1 cellular context compared by ENCODE assay signal in the genomic region with DNA sequence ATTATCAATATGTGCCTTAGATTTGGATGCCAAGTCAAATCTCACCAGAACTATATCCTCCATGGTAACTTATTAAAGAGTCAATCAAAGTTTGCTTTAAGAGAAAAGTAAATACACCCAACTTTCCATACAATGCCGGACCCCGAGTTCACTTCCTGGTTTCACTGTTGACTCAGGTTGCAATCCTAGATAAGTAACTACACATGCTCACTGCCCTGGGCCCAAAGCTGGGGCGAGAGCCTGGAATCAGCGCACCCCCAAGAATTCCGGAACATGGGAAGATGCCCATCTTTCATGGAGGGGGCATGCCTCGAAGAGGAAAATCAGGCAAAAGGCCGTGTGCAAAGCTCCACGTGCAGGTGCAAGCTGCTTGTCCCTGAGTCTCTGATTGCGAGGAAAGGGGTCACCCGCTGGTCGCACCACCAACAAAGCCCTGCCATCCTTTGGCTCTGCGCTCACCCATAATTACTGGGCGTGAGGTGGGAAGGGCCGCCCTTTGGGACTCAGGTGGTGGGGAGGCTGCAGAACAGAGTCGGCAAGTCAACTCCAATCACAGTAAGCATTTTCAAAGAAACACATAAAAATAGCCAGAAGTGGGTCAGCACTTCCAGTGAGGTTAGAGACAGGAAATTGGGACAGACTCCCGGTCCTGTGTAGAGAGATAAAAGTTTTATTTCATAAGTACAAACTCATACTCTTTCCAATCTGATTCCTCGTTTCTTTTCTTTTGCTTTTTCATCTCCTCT.
TF ChIP-seq lines count a peak whose summit lies in the region.

No MANE protein-coding gene starts in this region.

TF ChIP-seq in GM12878, 131 proteins besides CTCF, POLR2A, EP300 and RAD21 (continued from another document):
- TF ChIP-seq, protein P1, sequence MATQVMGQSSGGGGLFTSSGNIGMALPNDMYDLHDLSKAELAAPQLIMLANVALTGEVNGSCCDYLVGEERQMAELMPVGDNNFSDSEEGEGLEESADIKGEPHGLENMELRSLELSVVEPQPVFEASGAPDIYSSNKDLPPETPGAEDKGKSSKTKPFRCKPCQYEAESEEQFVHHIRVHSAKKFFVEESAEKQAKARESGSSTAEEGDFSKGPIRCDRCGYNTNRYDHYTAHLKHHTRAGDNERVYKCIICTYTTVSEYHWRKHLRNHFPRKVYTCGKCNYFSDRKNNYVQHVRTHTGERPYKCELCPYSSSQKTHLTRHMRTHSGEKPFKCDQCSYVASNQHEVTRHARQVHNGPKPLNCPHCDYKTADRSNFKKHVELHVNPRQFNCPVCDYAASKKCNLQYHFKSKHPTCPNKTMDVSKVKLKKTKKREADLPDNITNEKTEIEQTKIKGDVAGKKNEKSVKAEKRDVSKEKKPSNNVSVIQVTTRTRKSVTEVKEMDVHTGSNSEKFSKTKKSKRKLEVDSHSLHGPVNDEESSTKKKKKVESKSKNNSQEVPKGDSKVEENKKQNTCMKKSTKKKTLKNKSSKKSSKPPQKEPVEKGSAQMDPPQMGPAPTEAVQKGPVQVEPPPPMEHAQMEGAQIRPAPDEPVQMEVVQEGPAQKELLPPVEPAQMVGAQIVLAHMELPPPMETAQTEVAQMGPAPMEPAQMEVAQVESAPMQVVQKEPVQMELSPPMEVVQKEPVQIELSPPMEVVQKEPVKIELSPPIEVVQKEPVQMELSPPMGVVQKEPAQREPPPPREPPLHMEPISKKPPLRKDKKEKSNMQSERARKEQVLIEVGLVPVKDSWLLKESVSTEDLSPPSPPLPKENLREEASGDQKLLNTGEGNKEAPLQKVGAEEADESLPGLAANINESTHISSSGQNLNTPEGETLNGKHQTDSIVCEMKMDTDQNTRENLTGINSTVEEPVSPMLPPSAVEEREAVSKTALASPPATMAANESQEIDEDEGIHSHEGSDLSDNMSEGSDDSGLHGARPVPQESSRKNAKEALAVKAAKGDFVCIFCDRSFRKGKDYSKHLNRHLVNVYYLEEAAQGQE (IDR thresholded peaks at IDR 0.05; ENCODE audit: low read depth, low read length) = no peak
- TF ChIP-seq NR2C1 (IDR thresholded peaks at IDR 0.05) = no peak
- TF ChIP-seq SIX5 (IDR thresholded peaks at IDR 0.05; ENCODE audit: low read depth, low read length, severe bottlenecking) = no peak
- TF ChIP-seq ZNF274 (IDR thresholded peaks at IDR 0.05; ENCODE audit: insufficient read depth, insufficient read length) = no peak
- 0 out of 2 replicates have a peak, but pooled peaks have one; percentile 31 for TF ChIP-seq GATAD2B (conservative IDR thresholded peaks at IDR 0.05; ENCODE audit: low read depth)
- TF ChIP-seq SRF (IDR thresholded peaks at IDR 0.05; ENCODE audit: low read depth in 2 of 2, low read length in 2 of 2) = no peak
- no peak for TF ChIP-seq NFIC (IDR thresholded peaks at IDR 0.05; ENCODE audit: low read depth, low read length)
- TF ChIP-seq, protein P2, sequence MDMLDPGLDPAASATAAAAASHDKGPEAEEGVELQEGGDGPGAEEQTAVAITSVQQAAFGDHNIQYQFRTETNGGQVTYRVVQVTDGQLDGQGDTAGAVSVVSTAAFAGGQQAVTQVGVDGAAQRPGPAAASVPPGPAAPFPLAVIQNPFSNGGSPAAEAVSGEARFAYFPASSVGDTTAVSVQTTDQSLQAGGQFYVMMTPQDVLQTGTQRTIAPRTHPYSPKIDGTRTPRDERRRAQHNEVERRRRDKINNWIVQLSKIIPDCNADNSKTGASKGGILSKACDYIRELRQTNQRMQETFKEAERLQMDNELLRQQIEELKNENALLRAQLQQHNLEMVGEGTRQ (IDR thresholded peaks at IDR 0.05; ENCODE audit: borderline replicate concordance, low read depth, low read length) = no peak
- TF ChIP-seq WRNIP1 (IDR thresholded peaks at IDR 0.05; ENCODE audit: borderline replicate concordance, low read depth, low read length) = no peak
- no peak for TF ChIP-seq CBX3 (IDR thresholded peaks at IDR 0.05; ENCODE audit: borderline replicate concordance, low read depth)
- TF ChIP-seq HCFC1 (IDR thresholded peaks at IDR 0.05; ENCODE audit: low read length) = no peak
- no peak for TF ChIP-seq FOXM1 (IDR thresholded peaks at IDR 0.05; ENCODE audit: low read depth, low read length)
- no peak for TF ChIP-seq TCF7 (IDR thresholded peaks at IDR 0.05; ENCODE audit: borderline replicate concordance)
- TF ChIP-seq EGR1 (IDR thresholded peaks at IDR 0.05; ENCODE audit: borderline replicate concordance in 1 of 2, low read depth in 2 of 2, low read length in 2 of 2) = no peak
- TF ChIP-seq E2F4 (IDR thresholded peaks at IDR 0.05; ENCODE audit: low read depth, low read length) = no peak
- no peak for TF ChIP-seq MYB (IDR thresholded peaks at IDR 0.05; ENCODE audit: borderline replicate concordance, low read depth, low read length)
- TF ChIP-seq DPF2 (IDR thresholded peaks at IDR 0.05) = 0 out of 2 replicates have a peak, but pooled peaks have one; percentile 38
- TF ChIP-seq ZZZ3 (IDR thresholded peaks at IDR 0.05; ENCODE audit: control insufficient read depth, insufficient read length, low read depth) = no peak
- TF ChIP-seq, protein P3, sequence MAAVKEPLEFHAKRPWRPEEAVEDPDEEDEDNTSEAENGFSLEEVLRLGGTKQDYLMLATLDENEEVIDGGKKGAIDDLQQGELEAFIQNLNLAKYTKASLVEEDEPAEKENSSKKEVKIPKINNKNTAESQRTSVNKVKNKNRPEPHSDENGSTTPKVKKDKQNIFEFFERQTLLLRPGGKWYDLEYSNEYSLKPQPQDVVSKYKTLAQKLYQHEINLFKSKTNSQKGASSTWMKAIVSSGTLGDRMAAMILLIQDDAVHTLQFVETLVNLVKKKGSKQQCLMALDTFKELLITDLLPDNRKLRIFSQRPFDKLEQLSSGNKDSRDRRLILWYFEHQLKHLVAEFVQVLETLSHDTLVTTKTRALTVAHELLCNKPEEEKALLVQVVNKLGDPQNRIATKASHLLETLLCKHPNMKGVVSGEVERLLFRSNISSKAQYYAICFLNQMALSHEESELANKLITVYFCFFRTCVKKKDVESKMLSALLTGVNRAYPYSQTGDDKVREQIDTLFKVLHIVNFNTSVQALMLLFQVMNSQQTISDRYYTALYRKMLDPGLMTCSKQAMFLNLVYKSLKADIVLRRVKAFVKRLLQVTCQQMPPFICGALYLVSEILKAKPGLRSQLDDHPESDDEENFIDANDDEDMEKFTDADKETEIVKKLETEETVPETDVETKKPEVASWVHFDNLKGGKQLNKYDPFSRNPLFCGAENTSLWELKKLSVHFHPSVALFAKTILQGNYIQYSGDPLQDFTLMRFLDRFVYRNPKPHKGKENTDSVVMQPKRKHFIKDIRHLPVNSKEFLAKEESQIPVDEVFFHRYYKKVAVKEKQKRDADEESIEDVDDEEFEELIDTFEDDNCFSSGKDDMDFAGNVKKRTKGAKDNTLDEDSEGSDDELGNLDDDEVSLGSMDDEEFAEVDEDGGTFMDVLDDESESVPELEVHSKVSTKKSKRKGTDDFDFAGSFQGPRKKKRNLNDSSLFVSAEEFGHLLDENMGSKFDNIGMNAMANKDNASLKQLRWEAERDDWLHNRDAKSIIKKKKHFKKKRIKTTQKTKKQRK (IDR thresholded peaks at IDR 0.05; ENCODE audit: low read depth, low read length) = no peak
- no peak for TF ChIP-seq RBBP5 (conservative IDR thresholded peaks at IDR 0.05)
- TF ChIP-seq POLR2AphosphoS2 (IDR thresholded peaks at IDR 0.05; ENCODE audit: low read depth, low read length) = no peak
- no peak for TF ChIP-seq JUNB (IDR thresholded peaks at IDR 0.05)
- TF ChIP-seq SUZ12 (IDR thresholded peaks at IDR 0.05; ENCODE audit: unreplicated experiment) = no peak
- TF ChIP-seq, protein P4, sequence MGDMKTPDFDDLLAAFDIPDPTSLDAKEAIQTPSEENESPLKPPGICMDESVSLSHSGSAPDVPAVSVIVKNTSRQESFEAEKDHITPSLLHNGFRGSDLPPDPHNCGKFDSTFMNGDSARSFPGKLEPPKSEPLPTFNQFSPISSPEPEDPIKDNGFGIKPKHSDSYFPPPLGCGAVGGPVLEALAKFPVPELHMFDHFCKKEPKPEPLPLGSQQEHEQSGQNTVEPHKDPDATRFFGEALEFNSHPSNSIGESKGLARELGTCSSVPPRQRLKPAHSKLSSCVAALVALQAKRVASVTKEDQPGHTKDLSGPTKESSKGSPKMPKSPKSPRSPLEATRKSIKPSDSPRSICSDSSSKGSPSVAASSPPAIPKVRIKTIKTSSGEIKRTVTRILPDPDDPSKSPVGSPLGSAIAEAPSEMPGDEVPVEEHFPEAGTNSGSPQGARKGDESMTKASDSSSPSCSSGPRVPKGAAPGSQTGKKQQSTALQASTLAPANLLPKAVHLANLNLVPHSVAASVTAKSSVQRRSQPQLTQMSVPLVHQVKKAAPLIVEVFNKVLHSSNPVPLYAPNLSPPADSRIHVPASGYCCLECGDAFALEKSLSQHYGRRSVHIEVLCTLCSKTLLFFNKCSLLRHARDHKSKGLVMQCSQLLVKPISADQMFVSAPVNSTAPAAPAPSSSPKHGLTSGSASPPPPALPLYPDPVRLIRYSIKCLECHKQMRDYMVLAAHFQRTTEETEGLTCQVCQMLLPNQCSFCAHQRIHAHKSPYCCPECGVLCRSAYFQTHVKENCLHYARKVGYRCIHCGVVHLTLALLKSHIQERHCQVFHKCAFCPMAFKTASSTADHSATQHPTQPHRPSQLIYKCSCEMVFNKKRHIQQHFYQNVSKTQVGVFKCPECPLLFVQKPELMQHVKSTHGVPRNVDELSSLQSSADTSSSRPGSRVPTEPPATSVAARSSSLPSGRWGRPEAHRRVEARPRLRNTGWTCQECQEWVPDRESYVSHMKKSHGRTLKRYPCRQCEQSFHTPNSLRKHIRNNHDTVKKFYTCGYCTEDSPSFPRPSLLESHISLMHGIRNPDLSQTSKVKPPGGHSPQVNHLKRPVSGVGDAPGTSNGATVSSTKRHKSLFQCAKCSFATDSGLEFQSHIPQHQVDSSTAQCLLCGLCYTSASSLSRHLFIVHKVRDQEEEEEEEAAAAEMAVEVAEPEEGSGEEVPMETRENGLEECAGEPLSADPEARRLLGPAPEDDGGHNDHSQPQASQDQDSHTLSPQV (IDR thresholded peaks at IDR 0.05) = no peak
- TF ChIP-seq POLR2AphosphoS5 (IDR thresholded peaks at IDR 0.05; ENCODE audit: low read length) = no peak
